Comparison of ENCODE assay signal across 27 cellular contexts in genomic region chr1:173377266-173377665, GRCh38.
"Had no signal": no experiment of that assay in that cellular context is flagged by ENCODE, and none has a peak within 500 bp of the region (broad histone marks: within the 10 kb centered on the region; RNA-seq: fewer than 3 reads in every experiment).

No MANE protein-coding gene starts in this region.

- H3K27ac Mint-ChIP-seq: stimulated activated effector memory CD8-positive, alpha-beta T cell treated with anti-CD3 and anti-CD28 coated beads, Interleukin-12 subunit alpha, Interleukin-12 subunit beta, amount 100 ng/mL, for 72 hours; stimulated activated memory B cell treated with anti-CD40 and anti-IgM and Interleukin-4, amounts not matched to agents 10 μg/mL and 1 μg/mL and 100 μg/mL, for 72 hours; stimulated activated naive B cell treated with anti-CD40 and anti-IgM and Interleukin-4, amounts not matched to agents 10 μg/mL and 1 μg/mL and 100 μg/mL, for 72 hours; stimulated activated naive CD8-positive, alpha-beta T cell treated with anti-CD3 and anti-CD28 coated beads, Interleukin-15, amount 100 ng/mL, for 72 hours; stimulated activated naive CD8-positive, alpha-beta T cell treated with anti-CD3 and anti-CD28 coated beads, Interleukin-15, Interleukin-2, amounts not matched to agents 100 ng/mL and 50 ng/mL, for 24 hours had no signal

- DNase-seq: stimulated activated CD4-positive, alpha-beta T cell treated with anti-CD3 and anti-CD28 coated beads, Interleukin-2, amount 100 ng/mL, for 48 hours; stimulated activated CD4-positive, alpha-beta T cell treated with anti-CD3 and anti-CD28 coated beads, Interleukin-4, amount 100 ng/mL, for 1 hour; stimulated activated CD4-positive, alpha-beta T cell treated with anti-CD3 and anti-CD28 coated beads, Interleukin-4, amount 100 ng/mL, for 24 hours; stimulated activated CD4-positive, alpha-beta T cell treated with anti-CD3 and anti-CD28 coated beads, Interleukin-4, amount 100 ng/mL, for 4 hours; stimulated activated CD8-positive, alpha-beta memory T cell treated with anti-CD3 and anti-CD28 coated beads, Interleukin-4, amount 100 ng/mL, for 48 hours; stimulated activated naive B cell treated with anti-CD40 and anti-IgM and Interleukin-4, amounts not matched to agents 10 μg/mL and 1 μg/mL and 100 μg/mL, for 72 hours; stimulated activated naive CD4-positive, alpha-beta T cell; stimulated activated naive CD4-positive, alpha-beta T cell treated with Interleukin-2 at 50 U/mL for 16 hours; stimulated activated naive CD8-positive, alpha-beta T cell treated with anti-CD3 and anti-CD28 coated beads, Interleukin-15, amount 100 ng/mL, for 72 hours; stimulated activated naive CD8-positive, alpha-beta T cell treated with anti-CD3 and anti-CD28 coated beads, Interleukin-15, Interleukin-2, amounts not matched to agents 100 U/mL and 50 U/mL, for 24 hours; stomach; substantia nigra; testis; thyroid gland; tibial artery; transverse colon; trophoblast cell; upper lobe of left lung; upper lobe of right lung; uterus had no signal

- H3K4me3 Mint-ChIP-seq: stimulated activated effector memory CD8-positive, alpha-beta T cell treated with anti-CD3 and anti-CD28 coated beads, Interleukin-12 subunit alpha, Interleukin-12 subunit beta, amount 100 ng/mL, for 72 hours; stimulated activated memory B cell treated with anti-CD40 and anti-IgM and Interleukin-4, amounts not matched to agents 10 μg/mL and 1 μg/mL and 100 μg/mL, for 72 hours; stimulated activated naive B cell treated with anti-CD40 and anti-IgM and Interleukin-4, amounts not matched to agents 10 μg/mL and 1 μg/mL and 100 μg/mL, for 72 hours; stimulated activated naive CD8-positive, alpha-beta T cell treated with anti-CD3 and anti-CD28 coated beads, Interleukin-15, amount 100 ng/mL, for 72 hours; stimulated activated naive CD8-positive, alpha-beta T cell treated with anti-CD3 and anti-CD28 coated beads, Interleukin-15, Interleukin-2, amounts not matched to agents 100 ng/mL and 50 ng/mL, for 24 hours had no signal

- H3K4me3 ChIP-seq: stomach, suprapubic skin, testis, thoracic aorta, thyroid gland, tibial artery, tibial nerve, transverse colon, upper lobe of left lung, upper lobe of right lung, uterus, vagina had no signal

- H3K36me3 ChIP-seq: suprapubic skin, thoracic aorta, thyroid gland, tibial artery, tibial nerve, transverse colon, upper lobe of left lung, upper lobe of right lung, uterus, vagina had no signal

- H3K36me3 Mint-ChIP-seq: stimulated activated effector memory CD8-positive, alpha-beta T cell treated with anti-CD3 and anti-CD28 coated beads, Interleukin-12 subunit alpha, Interleukin-12 subunit beta, amount 100 ng/mL, for 72 hours had no signal

- H3K27me3 Mint-ChIP-seq: stimulated activated memory B cell treated with anti-CD40 and anti-IgM and Interleukin-4, amounts not matched to agents 10 μg/mL and 1 μg/mL and 100 μg/mL, for 72 hours; stimulated activated naive B cell treated with anti-CD40 and anti-IgM and Interleukin-4, amounts not matched to agents 10 μg/mL and 1 μg/mL and 100 μg/mL, for 72 hours; stimulated activated naive CD8-positive, alpha-beta T cell treated with anti-CD3 and anti-CD28 coated beads, Interleukin-15, amount 100 ng/mL, for 72 hours; stimulated activated naive CD8-positive, alpha-beta T cell treated with anti-CD3 and anti-CD28 coated beads, Interleukin-15, Interleukin-2, amounts not matched to agents 100 ng/mL and 50 ng/mL, for 24 hours had no signal

- H3K4me1 ChIP-seq: stomach, suprapubic skin, testis, thyroid gland, tibial artery, tibial nerve, transverse colon, upper lobe of left lung, upper lobe of right lung, uterus, vagina had no signal

- H3K27me3 ChIP-seq: stomach, suprapubic skin, testis, thyroid gland, tibial artery, tibial nerve, transverse colon, upper lobe of left lung, upper lobe of right lung, uterus, vagina had no signal

- H3K4me1 Mint-ChIP-seq: stimulated activated effector memory CD8-positive, alpha-beta T cell treated with anti-CD3 and anti-CD28 coated beads, Interleukin-12 subunit alpha, Interleukin-12 subunit beta, amount 100 ng/mL, for 72 hours had no signal

- H3K27ac ChIP-seq: stomach, suprapubic skin, testis, thoracic aorta, thyroid gland, tibial artery, tibial nerve, transverse colon, upper lobe of left lung, upper lobe of right lung, uterus, vagina had no signal

- H3K9me3 ChIP-seq: suprapubic skin, testis, thoracic aorta, thyroid gland, transverse colon, upper lobe of right lung, uterus, vagina had no signal
